Comparison of ENCODE assay signal across 12 cellular contexts in the genomic region with DNA sequence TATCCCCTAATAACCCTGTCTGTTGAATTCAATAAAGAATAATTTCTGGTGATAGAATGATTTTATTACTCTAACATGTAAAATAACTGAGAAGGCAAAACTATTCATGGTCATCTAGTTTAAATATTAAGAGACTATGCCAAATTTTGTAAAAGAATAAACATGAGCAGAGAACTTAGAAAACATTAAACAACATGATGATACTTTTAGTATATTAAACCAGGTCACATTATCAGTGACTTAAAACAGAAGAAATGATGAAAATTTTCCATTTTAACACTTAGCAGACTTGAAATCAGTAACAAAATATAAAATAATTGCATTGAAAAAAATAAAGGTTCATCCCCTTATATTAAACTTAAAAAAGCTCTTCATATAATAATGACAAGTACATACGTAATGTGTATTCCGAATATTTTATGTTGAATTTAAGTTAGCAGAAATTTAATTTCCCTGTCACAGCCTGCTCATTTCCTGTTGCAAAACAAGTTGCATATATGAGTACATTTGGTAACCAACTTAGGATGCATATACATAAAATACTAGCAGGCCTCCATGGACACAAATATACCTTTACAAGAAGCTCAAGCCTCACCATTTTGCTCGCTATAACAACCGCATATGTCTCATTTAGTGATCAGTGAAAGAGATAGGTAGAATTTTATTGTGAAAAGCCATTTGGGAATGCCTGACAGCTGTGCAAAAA. TPM values are rescaled to one million over a fixed set of nuclear protein-coding genes. Genes with fewer than 3 reads are reported as not detected.
DNase-seq lines count a peak whose midpoint lies in the region; TF ChIP-seq lines count a peak whose summit lies in the region.
"Had no signal": no experiment of that assay in that cellular context is flagged by ENCODE, and none has a peak within 500 bp of the region (broad histone marks: within the 10 kb centered on the region; RNA-seq: fewer than 3 reads in every experiment).

No MANE protein-coding gene starts in this region.

- no peaks in the 10 kb centered on the region for H3K36me3 ChIP-seq in Caco-2 (ENCODE audit: control insufficient read depth, insufficient read depth, low read length)
- no peaks in the 10 kb centered on the region for H3K36me3 ChIP-seq in neural progenitor cell
- H3K36me3 ChIP-seq: colonic mucosa had no signal

- peak overlapping the region; percentile 21 for H3K27ac Mint-ChIP-seq in Caco-2 (ENCODE audit: unreplicated experiment)
- H3K27ac Mint-ChIP-seq in neural progenitor cell = peak overlapping the region; percentile 7

- DNase-seq in Caco-2 (no peak), MV-4-11 (lab: John Stamatoyannopoulos, UW) (peak; percentile 24), caudate nucleus (lab: John Stamatoyannopoulos, UW) (no peak), neural progenitor cell (ENCODE audit: low spot score) (no peak), NCI-H1105 (lab: John Stamatoyannopoulos, UW) (no peak), GM10248 (ENCODE audit: extremely low spot score) (no peak), NCI-H748 (lab: John Stamatoyannopoulos, UW; ENCODE audit: unreplicated experiment) (no peak), NCI-H524 treated with DMSO at 0.1 percent for 48 hours (lab: John Stamatoyannopoulos, UW) (no peak)
- DNase-seq: DMS153, NCI-H146, RPMI8226 had no signal

- H2AFZ ChIP-seq in neural progenitor cell (replicated peaks) = no peak overlapping the region

- peaks cover 8% of the 10 kb centered on the region for H3K4me1 Mint-ChIP-seq in Caco-2 (ENCODE audit: low read depth, unreplicated experiment)
- H3K4me1 Mint-ChIP-seq in neural progenitor cell = peaks cover 17% of the 10 kb centered on the region

- H3K4me2 ChIP-seq in neural progenitor cell = no peak overlapping the region

- H3K4me3 Mint-ChIP-seq in Caco-2 (ENCODE audit: unreplicated experiment) (no peak overlapping the region), neural progenitor cell (peak overlapping the region; percentile 25)

- intact Hi-C loops in Caco-2 (cut with micrococcal nuclease; ENCODE audit: unreplicated experiment) = loop anchor here (2.0 to 5.0 kb wide), 2 partner anchors 105 to 131 kb away; no protein-coding TSS in a partner anchor

- H3K36me3 Mint-ChIP-seq in Caco-2 (ENCODE audit: insufficient read depth, unreplicated experiment) (no peaks in the 10 kb centered on the region), neural progenitor cell (no peaks in the 10 kb centered on the region)

- peaks cover 11% of the 10 kb centered on the region for H3F3A ChIP-seq in neural progenitor cell (ENCODE audit: low read depth)

- H3K27ac ChIP-seq in caudate nucleus (ENCODE audit: low read depth, low read length) = peak overlapping the region; percentile 64
- no peak overlapping the region for H3K27ac ChIP-seq in neural progenitor cell
- H3K27ac ChIP-seq: colonic mucosa had no signal

- no peaks in the 10 kb centered on the region for H3K4me1 ChIP-seq in Caco-2
- peaks cover 17% of the 10 kb centered on the region for H3K4me1 ChIP-seq in neural progenitor cell
- H3K4me1 ChIP-seq: colonic mucosa had no signal

- peaks cover 4% of the 10 kb centered on the region for H4K20me1 ChIP-seq in neural progenitor cell (ENCODE audit: low read depth)

- no peaks in the 10 kb centered on the region for H3K79me2 ChIP-seq in neural progenitor cell (ENCODE audit: low read depth)

- no peak overlapping the region for H3K9ac ChIP-seq in neural progenitor cell

- BruUV-seq in Caco-2 (replicated peaks; lab: Mats Ljungman, UMichigan) = no TSS peak

- H3K4me3 ChIP-seq in Caco-2 (ENCODE audit: low read depth, low read length) (no peak overlapping the region), neural progenitor cell (no peak overlapping the region)
- H3K4me3 ChIP-seq: colonic mucosa had no signal

- H3K27me3 ChIP-seq in Caco-2 (replicated peaks; ENCODE audit: control insufficient read depth, insufficient read depth, low read length) (no peaks in the 10 kb centered on the region), neural progenitor cell (no peaks in the 10 kb centered on the region)
- H3K27me3 ChIP-seq: colonic mucosa had no signal

- POLR2A ChIA-PET in Caco-2 (lab: Charles Lee) (no interaction called here), GM10248 (lab: Yijun Ruan, JAX) (no interaction called here)

- TF ChIP-seq CTCF in Caco-2 (IDR thresholded peaks at IDR 0.05; ENCODE audit: insufficient read depth in 1 of 2, low read depth in 1 of 2, low read length in 1 of 2, severe bottlenecking in 1 of 2, unreplicated experiment in 1 of 2) = no peak
- TF ChIP-seq CTCF in neural progenitor cell (IDR thresholded peaks at IDR 0.05) = no peak
- no peak for TF ChIP-seq CTCF in GM10248 (IDR thresholded peaks at IDR 0.05; ENCODE audit: control extremely low read depth, extremely low read depth, low read depth, missing control alignments)

- H3K9me3 ChIP-seq in Caco-2 (no peaks in the 10 kb centered on the region), neural progenitor cell (ENCODE audit: low read depth) (no peaks in the 10 kb centered on the region)
- H3K9me3 ChIP-seq: colonic mucosa had no signal

- CTCF ChIA-PET in Caco-2 (lab: Charles Lee) (no interaction called here), GM10248 (lab: Yijun Ruan, JAX) (interaction anchor here (0.8 to 5.6 kb wide), 18 partner anchors 7 to 1709 kb away, joined by 3 to 40 read pairs (median 4); no protein-coding TSS in a partner anchor)

- H3K9me3 Mint-ChIP-seq in Caco-2 (ENCODE audit: unreplicated experiment) (no peaks in the 10 kb centered on the region), neural progenitor cell (no peaks in the 10 kb centered on the region)

- H3K27me3 Mint-ChIP-seq in Caco-2 (ENCODE audit: insufficient read depth, unreplicated experiment) (no peaks in the 10 kb centered on the region), neural progenitor cell (ENCODE audit: insufficient read depth, low read depth) (no peaks in the 10 kb centered on the region)

RNA-seq across cellular contexts. Expression of a gene that starts 40.6 kb away (rescaled TPM):
- total RNA-seq in Caco-2 (2022) (19.9 and 20.7 TPM in 2 replicates), neural progenitor cell (ENCODE audit: low replicate concordance) (4.5 and 6.0 TPM in 2 replicates)
